1 cellular context compared by ENCODE assay signal in genomic region chr10:23442936-23443335, GRCh38.
TF ChIP-seq lines count a peak whose summit lies in the region.

No MANE protein-coding gene starts in this region.

TF ChIP-seq in HepG2, 621 proteins besides CTCF, POLR2A, EP300 and RAD21:
- no peak for TF ChIP-seq ZC3H13 (CRISPR knock-in tag; IDR thresholded peaks at IDR 0.05)
- no peak for TF ChIP-seq SIX4 (CRISPR knock-in tag; IDR thresholded peaks at IDR 0.05)
- no peak for TF ChIP-seq NFKBIZ (CRISPR knock-in tag; IDR thresholded peaks at IDR 0.05)
- TF ChIP-seq ZNF33A (CRISPR knock-in tag; IDR thresholded peaks at IDR 0.05; ENCODE audit: borderline replicate concordance), result no peak
- TF ChIP-seq ZNF672 (CRISPR knock-in tag; IDR thresholded peaks at IDR 0.05), result no peak
- TF ChIP-seq KDM1A (CRISPR knock-in tag; IDR thresholded peaks at IDR 0.05), result no peak
- no peak for TF ChIP-seq ZNF292 (CRISPR knock-in tag; IDR thresholded peaks at IDR 0.05; ENCODE audit: borderline replicate concordance, low read depth)
